ENCODE assay signal across 1 cellular context in genomic region chr20:33622705-33623390, GRCh38.
TF ChIP-seq lines count a peak whose summit lies in the region.

No MANE protein-coding gene starts in this region.

TF ChIP-seq in HepG2, 621 proteins besides CTCF, POLR2A, EP300 and RAD21:
- TF ChIP-seq ZNF274 (CRISPR knock-in tag; IDR thresholded peaks at IDR 0.05), result peak; percentile 70; the same call in 1 of the 2 replicates
- TF ChIP-seq RXRA (CRISPR knock-in tag; IDR thresholded peaks at IDR 0.05), result 0 out of 2 replicates have a peak, but pooled peaks have one; percentile 19
- TF ChIP-seq ZNF891 (CRISPR knock-in tag; IDR thresholded peaks at IDR 0.05), result 0 out of 2 replicates have a peak, but pooled peaks have one; percentile 45
- TF ChIP-seq ZNF687 (CRISPR knock-in tag; IDR thresholded peaks at IDR 0.05), result peak; percentile 34; the same call in 1 of the 2 replicates
- TF ChIP-seq, protein P1, sequence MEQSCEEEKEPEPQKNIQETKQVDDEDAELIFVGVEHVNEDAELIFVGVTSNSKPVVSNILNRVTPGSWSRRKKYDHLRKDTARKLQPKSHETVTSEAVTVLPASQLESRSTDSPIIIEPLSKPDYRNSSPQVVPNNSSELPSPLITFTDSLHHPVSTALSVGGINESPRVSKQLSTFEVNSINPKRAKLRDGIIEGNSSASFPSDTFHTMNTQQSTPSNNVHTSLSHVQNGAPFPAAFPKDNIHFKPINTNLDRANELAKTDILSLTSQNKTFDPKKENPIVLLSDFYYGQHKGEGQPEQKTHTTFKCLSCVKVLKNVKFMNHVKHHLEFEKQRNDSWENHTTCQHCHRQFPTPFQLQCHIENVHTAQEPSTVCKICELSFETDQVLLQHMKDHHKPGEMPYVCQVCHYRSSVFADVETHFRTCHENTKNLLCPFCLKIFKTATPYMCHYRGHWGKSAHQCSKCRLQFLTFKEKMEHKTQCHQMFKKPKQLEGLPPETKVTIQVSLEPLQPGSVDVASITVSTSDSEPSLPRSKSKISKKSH (CRISPR knock-in tag; IDR thresholded peaks at IDR 0.05; ENCODE audit: borderline replicate concordance), result 0 out of 2 replicates have a peak, but pooled peaks have one; percentile 42
- TF ChIP-seq ZNF788 (CRISPR knock-in tag; IDR thresholded peaks at IDR 0.05; ENCODE audit: borderline replicate concordance), result no peak
- TF ChIP-seq SIX1 (CRISPR knock-in tag; IDR thresholded peaks at IDR 0.05; ENCODE audit: borderline replicate concordance), result no peak
- peak; percentile 58; the same call in 1 of the 2 replicates for TF ChIP-seq ZNF547 (CRISPR knock-in tag; IDR thresholded peaks at IDR 0.05)
